Comparison of ENCODE assay signal across 23 cellular contexts in genomic region chr11:78691215-78691614, GRCh38.
DNase-seq lines count a peak whose midpoint lies in the region; ATAC-seq and TF ChIP-seq lines count a peak whose summit lies in the region.
"Had no signal": no experiment of that assay in that cellular context is flagged by ENCODE, and none has a peak within 500 bp of the region (broad histone marks: within the 10 kb centered on the region; RNA-seq: fewer than 3 reads in every experiment).

No MANE protein-coding gene starts in this region.

- CTCF ChIA-PET in CD8-positive, alpha-beta T cell (lab: Charles Lee) = no interaction called here

- no peaks in the 10 kb centered on the region for H4K20me1 ChIP-seq in neural progenitor cell (ENCODE audit: low read depth)

- H3K79me2 ChIP-seq in neural progenitor cell (ENCODE audit: low read depth) = no peaks in the 10 kb centered on the region

- H3K4me1 Mint-ChIP-seq in neural progenitor cell = peaks cover 4% of the 10 kb centered on the region
- H3K4me1 Mint-ChIP-seq in CD8-positive, alpha-beta T cell (ENCODE audit: low read depth) = no peaks in the 10 kb centered on the region
- H3K4me1 Mint-ChIP-seq: CD4-positive, CD25-positive, alpha-beta regulatory T cell had no signal

- ATAC-seq in CD8-positive, alpha-beta T cell = no peak
- ATAC-seq: GM12878 had no signal

- POLR2A ChIA-PET in CD8-positive, alpha-beta T cell (lab: Charles Lee) = no interaction called here

- no peak for TF ChIP-seq CTCF in AG10803 (conservative IDR thresholded peaks at IDR 0.05; ENCODE audit: low read length)
- TF ChIP-seq CTCF in transverse colon (IDR thresholded peaks at IDR 0.05) = no peak
- TF ChIP-seq CTCF in neural progenitor cell (IDR thresholded peaks at IDR 0.05) = no peak
- TF ChIP-seq CTCF in CD8-positive, alpha-beta T cell (IDR thresholded peaks at IDR 0.05) = no peak

- DNase-seq in AG10803 (ENCODE audit: low read depth) = peak; percentile 3
- peak; percentile 9 for DNase-seq in M059J (ENCODE audit: low read depth)
- DNase-seq in amniotic epithelial cell (ENCODE audit: low read depth) = peak; percentile 9
- DNase-seq in occipital lobe (lab: John Stamatoyannopoulos, UW) = peak; percentile 34
- DNase-seq in transverse colon = no peak
- no peak for DNase-seq in neural progenitor cell (ENCODE audit: low spot score)
- DNase-seq in stimulated activated CD4-positive, alpha-beta T cell treated with anti-CD3 and anti-CD28 coated beads, Interleukin-2, amount 100 ng/mL, for 48 hours = no peak
- no peak for DNase-seq in CD8-positive, alpha-beta T cell
- DNase-seq: CD4-positive, CD25-positive, alpha-beta regulatory T cell; COR-L47; DND-41; GM23248; KBM-7; NCI-H1105 treated with DMSO at 0.1 percent for 48 hours; NCI-H1694 treated with DMSO at 0.1 percent for 48 hours; NCI-H2081 treated with DMSO at 0.1 percent for 48 hours; NCI-H510A; NCI-H748 treated with DMSO at 0.1 percent for 48 hours; SIG-M5; SK-N-SH had no signal

- no peaks in the 10 kb centered on the region for H3K9me3 Mint-ChIP-seq in neural progenitor cell
- no peaks in the 10 kb centered on the region for H3K9me3 Mint-ChIP-seq in CD8-positive, alpha-beta T cell

- H3K4me1 ChIP-seq in transverse colon (no peaks in the 10 kb centered on the region), neural progenitor cell (peaks cover 8% of the 10 kb centered on the region)
- H3K4me1 ChIP-seq in CD8-positive, alpha-beta T cell (ENCODE audit: insufficient read depth, low read length) = no peaks in the 10 kb centered on the region
- H3K4me1 ChIP-seq: HAP-1 had no signal

- H3K4me2 ChIP-seq in neural progenitor cell = no peak overlapping the region
- H3K4me2 ChIP-seq: SK-N-SH had no signal

- no peak for TF ChIP-seq EP300 in transverse colon (IDR thresholded peaks at IDR 0.05; ENCODE audit: low read depth)

- no peak overlapping the region for H3K4me3 ChIP-seq in AG10803 (ENCODE audit: low read length)
- no peak overlapping the region for H3K4me3 ChIP-seq in transverse colon
- H3K4me3 ChIP-seq in neural progenitor cell = no peak overlapping the region
- H3K4me3 ChIP-seq in CD8-positive, alpha-beta T cell (ENCODE audit: low read depth, low read length) = no peak overlapping the region
- H3K4me3 ChIP-seq: GM12878, GM23248, HAP-1 had no signal

- no peak overlapping the region for H3K4me3 Mint-ChIP-seq in neural progenitor cell
- no peak overlapping the region for H3K4me3 Mint-ChIP-seq in CD8-positive, alpha-beta T cell
- H3K4me3 Mint-ChIP-seq: CD4-positive, CD25-positive, alpha-beta regulatory T cell had no signal

- H3K36me3 ChIP-seq in transverse colon (no peaks in the 10 kb centered on the region), neural progenitor cell (no peaks in the 10 kb centered on the region)
- H3K36me3 ChIP-seq in CD8-positive, alpha-beta T cell (ENCODE audit: insufficient read depth, low read length) = no peaks in the 10 kb centered on the region
- H3K36me3 ChIP-seq: HAP-1 had no signal

- H3K9ac ChIP-seq in neural progenitor cell = no peak overlapping the region
- H3K9ac ChIP-seq: GM23248, SK-N-SH had no signal

- no peaks in the 10 kb centered on the region for H3K27me3 ChIP-seq in transverse colon
- no peaks in the 10 kb centered on the region for H3K27me3 ChIP-seq in neural progenitor cell
- no peaks in the 10 kb centered on the region for H3K27me3 ChIP-seq in CD8-positive, alpha-beta T cell (ENCODE audit: insufficient read depth, low read length)

- H2AFZ ChIP-seq in neural progenitor cell (replicated peaks) = no peak overlapping the region
- H2AFZ ChIP-seq: GM23248 had no signal

- no peak overlapping the region for H3K27ac ChIP-seq in transverse colon
- H3K27ac ChIP-seq in neural progenitor cell = no peak overlapping the region
- no peak overlapping the region for H3K27ac ChIP-seq in CD8-positive, alpha-beta T cell (ENCODE audit: low read depth, low read length)
- H3K27ac ChIP-seq: GM23248, HL-60 had no signal

- no peak overlapping the region for H3K27ac Mint-ChIP-seq in neural progenitor cell
- no peak overlapping the region for H3K27ac Mint-ChIP-seq in CD8-positive, alpha-beta T cell
- H3K27ac Mint-ChIP-seq: CD4-positive, CD25-positive, alpha-beta regulatory T cell had no signal

- peaks cover 5% of the 10 kb centered on the region for H3K27me3 Mint-ChIP-seq in neural progenitor cell (ENCODE audit: insufficient read depth, low read depth)
- H3K27me3 Mint-ChIP-seq in CD8-positive, alpha-beta T cell (ENCODE audit: low read depth) = peaks cover 11% of the 10 kb centered on the region

- WGBS in transverse colon (ENCODE audit: low coverage in 1 of 2), 2 donors = 59 to 60% methylated on average over 1 to 2 of the region's 2 CpGs

- H3K36me3 Mint-ChIP-seq in neural progenitor cell = peaks cover 14% of the 10 kb centered on the region
- H3K36me3 Mint-ChIP-seq in CD8-positive, alpha-beta T cell = no peaks in the 10 kb centered on the region
- H3K36me3 Mint-ChIP-seq: CD4-positive, CD25-positive, alpha-beta regulatory T cell had no signal

- intact Hi-C loops in transverse colon (cut with DNase I; ENCODE audit: low total_unique reads) = no loop called here
- intact Hi-C loops in CD8-positive, alpha-beta T cell (cut with DNase I, micrococcal nuclease) = no loop called here

- in situ Hi-C loops in transverse colon (cut with MboI; ENCODE audit: low pct_ligation_motif_present in 1 of 4, low pct_unique_long_range_greater_than_20kb in 1 of 4, low sequenced_read_pairs in 3 of 4) = no loop called here

- H3F3A ChIP-seq in neural progenitor cell (ENCODE audit: low read depth) = no peaks in the 10 kb centered on the region

- H3K9me3 ChIP-seq in transverse colon = no peaks in the 10 kb centered on the region
- no peaks in the 10 kb centered on the region for H3K9me3 ChIP-seq in neural progenitor cell (ENCODE audit: low read depth)
- no peaks in the 10 kb centered on the region for H3K9me3 ChIP-seq in CD8-positive, alpha-beta T cell (ENCODE audit: low read length)
- H3K9me3 ChIP-seq: HAP-1, SK-N-SH had no signal

- TF ChIP-seq POLR2A in transverse colon (IDR thresholded peaks at IDR 0.05) = no peak

Comparison
In these comparisons a context has a peak if more than half of its experiments do, and no peak if none do; other contexts are left out.
1. DNase-seq: peak in AG10803 (single experiment), M059J (single experiment), amniotic epithelial cell (single experiment) and occipital lobe (single experiment); none in transverse colon (single experiment), neural progenitor cell (single experiment), stimulated activated CD4-positive, alpha-beta T cell treated with anti-CD3 and anti-CD28 coated beads, Interleukin-2, amount 100 ng/mL, for 48 hours (0 of 2) and CD8-positive, alpha-beta T cell (0 of 7).